In the genomic region with DNA sequence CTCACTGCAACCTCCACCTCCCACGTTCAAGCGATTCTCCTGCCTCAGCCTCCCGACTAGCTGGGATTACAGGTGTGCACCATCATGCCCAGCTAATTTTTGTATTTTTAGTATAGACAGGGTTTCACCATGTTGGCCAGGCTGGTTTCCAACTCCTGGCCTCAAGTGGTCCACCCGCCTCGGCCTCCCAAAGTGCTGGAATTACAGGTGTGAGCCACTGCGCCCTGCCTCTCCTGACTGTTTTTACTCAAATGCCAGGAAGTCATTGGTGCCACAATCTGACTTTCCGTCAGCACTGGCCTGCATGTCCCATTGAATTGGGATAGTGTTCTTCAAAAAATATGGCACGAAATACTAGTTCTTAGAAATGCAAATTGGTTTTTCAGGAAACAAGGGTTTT, we compare ENCODE assay signal across 3 cellular contexts. TPM values are rescaled to one million over a fixed set of nuclear protein-coding genes. Genes with fewer than 3 reads are reported as not detected.
"Had no signal": no experiment of that assay in that cellular context is flagged by ENCODE, and none has a peak within 500 bp of the region (broad histone marks: within the 10 kb centered on the region; RNA-seq: fewer than 3 reads in every experiment).

No MANE protein-coding gene starts in this region.

RNA-seq across cellular contexts. Expression of a gene that starts 35.1 kb away (rescaled TPM):
- total RNA-seq: fibroblast of lung, foreskin keratinocyte, mesothelial cell of epicardium had no signal
